Comparison of ENCODE assay signal across 8 cellular contexts in genomic region chrX:116204947-116205346, GRCh38. TPM values are rescaled to one million over a fixed set of nuclear protein-coding genes. Genes with fewer than 3 reads are reported as not detected.
A peak's percentile ranks its signal among the peaks of the same experiment; 100 is the strongest.
DNase-seq lines count a peak whose midpoint lies in the region; ATAC-seq and TF ChIP-seq lines count a peak whose summit lies in the region.

No MANE protein-coding gene starts in this region.

- no peak overlapping the region for H3K27ac Mint-ChIP-seq in neural progenitor cell
- H3K27ac Mint-ChIP-seq in CD8-positive, alpha-beta T cell, result no peak overlapping the region

- no peak overlapping the region for H3K27ac ChIP-seq in neural progenitor cell
- no peak overlapping the region for H3K27ac ChIP-seq in CD8-positive, alpha-beta T cell (ENCODE audit: low read depth, low read length)

- CTCF ChIA-PET in CD8-positive, alpha-beta T cell (lab: Charles Lee), result no interaction called here

- peaks cover 4% of the 10 kb centered on the region for H3K27me3 Mint-ChIP-seq in neural progenitor cell (ENCODE audit: insufficient read depth, low read depth)
- no peaks in the 10 kb centered on the region for H3K27me3 Mint-ChIP-seq in CD8-positive, alpha-beta T cell (ENCODE audit: low read depth)

- ATAC-seq in activated CD4-positive, CD25-positive, alpha-beta regulatory T cell treated with anti-CD3 and anti-CD28 coated beads, Interleukin-2, amount 50 U/mL, for 24 hours, result no peak
- no peak for ATAC-seq in CD8-positive, alpha-beta T cell

- no peaks in the 10 kb centered on the region for H3K9me3 ChIP-seq in neural progenitor cell (ENCODE audit: low read depth)
- no peaks in the 10 kb centered on the region for H3K9me3 ChIP-seq in CD8-positive, alpha-beta T cell (ENCODE audit: low read length)

- H3K79me2 ChIP-seq in neural progenitor cell (ENCODE audit: low read depth), result no peaks in the 10 kb centered on the region

- H3K9me3 Mint-ChIP-seq in neural progenitor cell, result no peaks in the 10 kb centered on the region
- H3K9me3 Mint-ChIP-seq in CD8-positive, alpha-beta T cell, result no peaks in the 10 kb centered on the region

- peak overlapping the region; percentile 56 for H2AFZ ChIP-seq in neural progenitor cell (replicated peaks)

- H3K4me1 ChIP-seq in neural progenitor cell, result no peaks in the 10 kb centered on the region
- no peaks in the 10 kb centered on the region for H3K4me1 ChIP-seq in CD8-positive, alpha-beta T cell (ENCODE audit: insufficient read depth, low read length)

- H3K9ac ChIP-seq in neural progenitor cell, result no peak overlapping the region

- H3K27me3 ChIP-seq in neural progenitor cell, result no peaks in the 10 kb centered on the region
- H3K27me3 ChIP-seq in CD8-positive, alpha-beta T cell (ENCODE audit: insufficient read depth, low read length), result no peaks in the 10 kb centered on the region

- H3K4me2 ChIP-seq in neural progenitor cell, result no peak overlapping the region

- no peaks in the 10 kb centered on the region for H3F3A ChIP-seq in neural progenitor cell (ENCODE audit: low read depth)

- no peaks in the 10 kb centered on the region for H3K36me3 Mint-ChIP-seq in neural progenitor cell
- H3K36me3 Mint-ChIP-seq in CD8-positive, alpha-beta T cell, result no peaks in the 10 kb centered on the region

- POLR2A ChIA-PET in CD8-positive, alpha-beta T cell (lab: Charles Lee), result no interaction called here

- TF ChIP-seq CTCF in cardiac fibroblast (IDR thresholded peaks at IDR 0.05; ENCODE audit: low read depth, low read length), result peak; percentile 45
- TF ChIP-seq CTCF in neural progenitor cell (IDR thresholded peaks at IDR 0.05), result peak; percentile 70
- no peak for TF ChIP-seq CTCF in CD8-positive, alpha-beta T cell (IDR thresholded peaks at IDR 0.05)

- no peaks in the 10 kb centered on the region for H4K20me1 ChIP-seq in neural progenitor cell (ENCODE audit: low read depth)

- DNase-seq in NCI-H524 (lab: John Stamatoyannopoulos, UW), result peak; percentile 10 to 55
- DNase-seq in NCI-H524 treated with DMSO at 0.1 percent for 48 hours (lab: John Stamatoyannopoulos, UW), result no peak
- peak; percentile 4 for DNase-seq in NCI-H1048 (lab: John Stamatoyannopoulos, UW)
- peak; percentile 27 to 30 for DNase-seq in cardiac fibroblast (ENCODE audit: low read depth in 2 of 2)
- DNase-seq in neural progenitor cell (ENCODE audit: low spot score), result peak; percentile 35
- DNase-seq in activated CD4-positive, CD25-positive, alpha-beta regulatory T cell treated with anti-CD3 and anti-CD28 coated beads, Interleukin-2, amount 50 U/mL, for 72 hours, result no peak
- DNase-seq in CD8-positive, alpha-beta T cell, result no peak

- no peaks in the 10 kb centered on the region for H3K4me1 Mint-ChIP-seq in neural progenitor cell
- no peaks in the 10 kb centered on the region for H3K4me1 Mint-ChIP-seq in CD8-positive, alpha-beta T cell (ENCODE audit: low read depth)

- no peaks in the 10 kb centered on the region for H3K36me3 ChIP-seq in neural progenitor cell
- H3K36me3 ChIP-seq in CD8-positive, alpha-beta T cell (ENCODE audit: insufficient read depth, low read length), result no peaks in the 10 kb centered on the region

- no peak overlapping the region for H3K4me3 Mint-ChIP-seq in neural progenitor cell
- no peak overlapping the region for H3K4me3 Mint-ChIP-seq in CD8-positive, alpha-beta T cell

- H3K4me3 ChIP-seq in cardiac fibroblast (replicated peaks in 1 of 2; ENCODE audit: low read depth in 2 of 2, low read length in 2 of 2) (no peak overlapping the region), neural progenitor cell (no peak overlapping the region)
- no peak overlapping the region for H3K4me3 ChIP-seq in CD8-positive, alpha-beta T cell (ENCODE audit: low read depth, low read length)

- intact Hi-C loops in CD8-positive, alpha-beta T cell (cut with DNase I, micrococcal nuclease), result no loop called here

RNA-seq across cellular contexts. Expression of gene AGTR2, which starts 34.4 kb away (rescaled TPM):
- not detected in 2 replicates for total RNA-seq in neural progenitor cell (ENCODE audit: low replicate concordance)
- total RNA-seq in CD8-positive, alpha-beta T cell, result not detected

Comparison
In these comparisons a context has a peak if more than half of its experiments do, and no peak if none do; other contexts are left out.
1. DNase-seq: peak in NCI-H524 (2 of 2), NCI-H1048 (single experiment), cardiac fibroblast (2 of 2) and neural progenitor cell (single experiment); none in NCI-H524 treated with DMSO at 0.1 percent for 48 hours (single experiment), activated CD4-positive, CD25-positive, alpha-beta regulatory T cell treated with anti-CD3 and anti-CD28 coated beads, Interleukin-2, amount 50 U/mL, for 72 hours (single experiment) and CD8-positive, alpha-beta T cell (0 of 7).